Comparison of ENCODE assay signal across 8 cellular contexts in the genomic region with DNA sequence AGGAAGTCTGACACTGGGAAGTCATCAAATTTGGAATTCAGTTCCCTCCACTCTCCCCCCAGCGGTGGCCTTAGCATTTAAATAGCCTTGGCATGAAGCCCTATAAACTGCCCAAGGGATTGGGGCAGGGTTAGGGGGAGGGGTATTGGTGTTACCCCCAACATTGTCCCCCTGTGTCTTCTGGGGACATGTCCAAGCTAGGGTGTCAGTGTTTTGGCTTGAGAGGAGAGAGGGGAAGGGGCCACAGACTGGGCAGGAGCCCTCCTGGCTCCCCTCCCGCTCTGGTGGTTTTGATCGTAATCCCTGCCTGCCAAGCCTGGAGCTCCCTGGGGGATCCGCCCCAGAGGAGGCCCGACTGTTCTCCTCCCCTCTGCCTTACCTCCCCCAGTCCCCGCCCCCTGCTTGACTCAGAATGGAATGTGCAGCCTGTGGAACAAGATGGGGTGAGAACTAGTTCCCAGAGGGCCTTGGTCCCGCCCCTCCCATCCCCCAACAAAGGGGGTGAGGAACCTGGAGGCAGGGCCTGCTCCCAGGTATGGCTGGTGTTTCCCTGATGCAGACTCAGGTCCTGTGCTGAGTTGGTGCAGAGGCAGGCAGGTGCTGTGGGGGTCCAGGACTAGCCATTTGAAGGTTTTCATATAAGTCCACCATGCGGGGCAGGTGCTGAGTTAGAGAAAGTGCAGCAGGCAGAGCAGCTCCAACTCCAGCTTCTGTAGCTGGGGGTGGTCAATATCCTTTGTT. TPM values are rescaled to one million over a fixed set of nuclear protein-coding genes. Genes with fewer than 3 reads are reported as not detected.
DNase-seq lines count a peak whose midpoint lies in the region; ATAC-seq, FAIRE-seq and TF ChIP-seq lines count a peak whose summit lies in the region.

No MANE protein-coding gene starts in this region.

- no peak overlapping the region for H3K4me3 ChIP-seq in fibroblast of pulmonary artery (replicated peaks; ENCODE audit: low read depth, low read length)

- DNase-seq in NCI-H146 (lab: John Stamatoyannopoulos, UW), result peak; percentile 43
- no peak for DNase-seq in NCI-H146 treated with DMSO at 0.1 percent for 48 hours (lab: John Stamatoyannopoulos, UW; ENCODE audit: unreplicated experiment)
- peak; percentile 50 for DNase-seq in RCC 7860 (ENCODE audit: low spot score)
- peak; percentile 90 for DNase-seq in fibroblast of pulmonary artery (ENCODE audit: low read depth)
- DNase-seq in neural crest cell (ENCODE audit: low read depth, low spot score), result no peak
- no peak for DNase-seq in GM19240 (ENCODE audit: insufficient read length, low spot score)

- ATAC-seq in GM21825 (IDR thresholded peaks at IDR 0.05; ENCODE audit: unreplicated experiment) (no peak), HG02870 (IDR thresholded peaks at IDR 0.05; ENCODE audit: unreplicated experiment) (no peak)

- H3K9me3 Mint-ChIP-seq in neural crest cell, result no peaks in the 10 kb centered on the region

- FAIRE-seq in RCC 7860 (lab: Jason Lieb, UNC), result peak; percentile 50

- TF ChIP-seq CTCF in fibroblast of pulmonary artery (IDR thresholded peaks at IDR 0.05; ENCODE audit: low read length, missing control alignments), result no peak
- no peak for TF ChIP-seq CTCF in neural crest cell (conservative IDR thresholded peaks at IDR 0.05)

- peaks cover 82% of the 10 kb centered on the region for H3K4me1 Mint-ChIP-seq in neural crest cell

- H3K27me3 Mint-ChIP-seq in neural crest cell (ENCODE audit: low read depth), result peaks cover 2% of the 10 kb centered on the region

- no peak overlapping the region for H3K27ac Mint-ChIP-seq in neural crest cell (ENCODE audit: unreplicated experiment)

- H3K36me3 Mint-ChIP-seq in neural crest cell (ENCODE audit: low read depth), result no peaks in the 10 kb centered on the region

- H3K4me3 Mint-ChIP-seq in neural crest cell, result peak overlapping the region; percentile 48

RNA-seq across cellular contexts. Expression of a gene that starts 7.4 kb away (rescaled TPM):
- total RNA-seq in neural crest cell, result 60.9 and 64.4 TPM in 2 replicates

Comparison
In these comparisons a context has a peak if more than half of its experiments do, and no peak if none do; other contexts are left out.
1. DNase-seq: peak in NCI-H146 (single experiment), RCC 7860 (single experiment) and fibroblast of pulmonary artery (single experiment); none in NCI-H146 treated with DMSO at 0.1 percent for 48 hours (single experiment), neural crest cell (single experiment) and GM19240 (single experiment).